ENCODE assay signal across 28 cellular contexts in the genomic region with DNA sequence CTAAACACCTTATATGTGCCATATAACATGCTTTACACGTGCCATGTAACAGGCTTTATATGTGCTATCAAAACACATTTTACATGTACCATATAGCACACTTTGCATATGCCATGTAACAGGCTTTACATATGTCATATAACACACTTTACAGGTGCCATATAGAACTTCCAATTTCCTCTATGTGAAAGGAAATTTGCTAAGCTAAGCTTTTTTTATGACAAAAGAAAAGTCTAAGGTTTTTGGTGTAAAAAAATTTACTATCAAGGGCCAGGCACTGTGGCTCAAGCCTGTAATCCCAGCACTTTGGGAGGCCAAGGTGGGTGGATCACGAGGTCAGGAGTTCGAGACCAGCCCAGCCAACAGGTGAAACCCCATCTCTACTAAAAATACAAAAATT.
"Had no signal": no experiment of that assay in that cellular context is flagged by ENCODE, and none has a peak within 500 bp of the region (broad histone marks: within the 10 kb centered on the region; RNA-seq: fewer than 3 reads in every experiment).

No MANE protein-coding gene starts in this region.

- H3K79me2 ChIP-seq: parathyroid adenoma had no signal

- H3K27me3 ChIP-seq: neural progenitor cell, ovary, spleen, stomach, suprapubic skin, testis, tibial artery, transverse colon, upper lobe of right lung, uterus had no signal

- H3K9me3 ChIP-seq: ovary, psoas muscle, spleen, stomach, suprapubic skin, testis, tibial artery, transverse colon, upper lobe of right lung, uterus had no signal

- H3K4me2 ChIP-seq: neural progenitor cell, smooth muscle cell had no signal

- H3K27ac ChIP-seq: neural progenitor cell, ovary, parathyroid adenoma, psoas muscle, skin epidermis, spleen, stomach, suprapubic skin, testis, tibial artery, transverse colon, upper lobe of right lung, uterus had no signal

- H3K9ac ChIP-seq: neural progenitor cell, parathyroid adenoma had no signal

- H3K4me3 ChIP-seq: neural progenitor cell, ovary, psoas muscle, skin epidermis, smooth muscle cell, spleen, stomach, suprapubic skin, testis, tibial artery, transverse colon, upper lobe of right lung, uterus had no signal

- DNase-seq: naive thymus-derived CD4-positive, alpha-beta T cell; natural killer cell; occipital lobe; ovary; posterior cingulate gyrus; psoas muscle; right cardiac atrium; spleen; stimulated activated CD4-positive, alpha-beta T cell treated with anti-CD3 and anti-CD28 coated beads, Interleukin-12 subunit alpha, Interleukin-12 subunit beta, amount 100 ng/mL, for 4 hours; stimulated activated CD4-positive, alpha-beta T cell treated with anti-CD3 and anti-CD28 coated beads, Interleukin-1b, Interleukin-23, amount 100 ng/mL, for 48 hours; stimulated activated CD4-positive, alpha-beta T cell treated with anti-CD3 and anti-CD28 coated beads, Interleukin-4, amount 100 ng/mL, for 1 hour; stimulated activated CD4-positive, alpha-beta T cell treated with anti-CD3 and anti-CD28 coated beads, Interleukin-4, amount 100 ng/mL, for 4 hours; stimulated activated CD8-positive, alpha-beta memory T cell treated with anti-CD3 and anti-CD28 coated beads, Interleukin-4, amount 100 ng/mL, for 48 hours; stimulated activated naive CD4-positive, alpha-beta T cell; stimulated activated naive CD8-positive, alpha-beta T cell treated with anti-CD3 and anti-CD28 coated beads, Interleukin-15, Interleukin-2, amounts not matched to agents 100 U/mL and 50 U/mL, for 24 hours; stomach; testis; tibial artery; transverse colon; upper lobe of right lung; uterus had no signal

- H3K4me1 ChIP-seq: neural progenitor cell, parathyroid adenoma, psoas muscle, stomach, testis, tibial artery, transverse colon, uterus had no signal

- H3K36me3 ChIP-seq: neural progenitor cell, ovary, spleen, stomach, suprapubic skin, tibial artery, transverse colon, upper lobe of right lung, uterus had no signal

- ATAC-seq: naive thymus-derived CD4-positive, alpha-beta T cell; natural killer cell; psoas muscle; right cardiac atrium; sciatic nerve; stimulated activated memory B cell treated with anti-CD40 and anti-IgM and Interleukin-4, amounts not matched to agents 10 μg/mL and 1 μg/mL and 100 μg/mL, for 72 hours; stimulated activated naive CD8-positive, alpha-beta T cell treated with anti-CD3 and anti-CD28 coated beads, Interleukin-15, Interleukin-2, amounts not matched to agents 100 U/mL and 50 U/mL, for 24 hours; upper lobe of right lung had no signal

- H2AFZ ChIP-seq: neural progenitor cell, parathyroid adenoma had no signal
